25 cellular contexts compared by ENCODE assay signal in the genomic region with DNA sequence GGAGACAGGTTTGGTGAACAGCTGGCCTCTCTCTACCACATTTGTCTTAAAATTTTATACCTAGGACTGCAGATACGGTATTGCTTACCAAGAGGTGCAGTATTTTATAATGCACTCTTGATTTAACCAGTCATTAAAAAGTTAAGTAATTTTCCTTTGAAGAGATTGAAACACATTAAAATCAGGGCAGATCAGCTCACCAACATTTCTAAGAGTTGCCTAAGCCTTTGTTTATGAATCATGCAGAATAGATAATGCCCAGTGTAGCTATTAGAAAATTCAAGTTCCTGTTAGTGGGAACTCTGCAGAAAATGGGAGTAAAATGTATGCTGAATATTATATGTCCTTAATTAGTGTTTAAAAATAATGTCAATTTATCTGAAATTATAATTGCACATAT.
"Had no signal": no experiment of that assay in that cellular context is flagged by ENCODE, and none has a peak within 500 bp of the region (broad histone marks: within the 10 kb centered on the region; RNA-seq: fewer than 3 reads in every experiment).

No MANE protein-coding gene starts in this region.

- H3K27me3 ChIP-seq: body of pancreas, breast epithelium had no signal

- ATAC-seq: activated CD8-positive, alpha-beta T cell treated with anti-CD3 and anti-CD28 coated beads for 36 hours; activated T-cell treated with anti-CD3 and anti-CD28 coated beads, Interleukin-2, amount 50 U/mL, for 72 hours; activated T-helper 17 cell treated with anti-CD3 and anti-CD28 coated beads, Interleukin-2, amount 50 U/mL, for 72 hours; body of pancreas had no signal

- H3K36me3 ChIP-seq: breast epithelium had no signal

- H3K9me3 ChIP-seq: body of pancreas, breast epithelium had no signal

- H3K4me3 ChIP-seq: body of pancreas, breast epithelium had no signal

- DNase-seq: activated CD4-positive, alpha-beta T cell treated with anti-CD3 and anti-CD28 coated beads, Interleukin-2, amount 10 ng/mL, durations not matched to agents 24 days and 14 days; activated CD4-positive, alpha-beta T cell treated with anti-CD3 and anti-CD28 coated beads, Interleukin-2, amount 50 U/mL, for 4 hours; activated CD8-positive, alpha-beta T cell treated with anti-CD3 and anti-CD28 coated beads for 36 hours; activated effector memory CD4-positive, alpha-beta T cell treated with anti-CD3 and anti-CD28 coated beads, Interleukin-2, amount 50 U/mL, for 16 hours; activated naive CD4-positive, alpha-beta T cell; activated naive CD4-positive, alpha-beta T cell treated with anti-CD3 and anti-CD28 coated beads, Interleukin-2, amount 50 U/mL, for 16 hours; activated naive CD8-positive, alpha-beta T cell treated with anti-CD3 and anti-CD28 coated beads for 36 hours; activated T-cell treated with anti-CD3 and anti-CD28 coated beads, Interleukin-2, amount 50 U/mL, for 1 hour; activated T-cell treated with anti-CD3 and anti-CD28 coated beads, Interleukin-2, amount 50 U/mL, for 72 hours; body of pancreas; NCI-H1048; NCI-H1105 treated with DMSO at 0.1 percent for 48 hours; NCI-H1436; NCI-H1694 treated with DMSO at 0.1 percent for 48 hours; NCI-H2029; NCI-H510A; NCI-H526; NCI-H748 treated with DMSO at 0.1 percent for 48 hours; Right ventricle myocardium superior; SW 1271; T-helper 1 cell; T-helper 2 cell; T1000 had no signal

- H3K4me1 ChIP-seq: body of pancreas, breast epithelium had no signal
